29 cellular contexts compared by ENCODE assay signal in genomic region chr10:70335246-70335613, GRCh38. TPM values are rescaled to one million over a fixed set of nuclear protein-coding genes. Genes with fewer than 3 reads are reported as not detected.
DNase-seq lines count a peak whose midpoint lies in the region; ATAC-seq and TF ChIP-seq lines count a peak whose summit lies in the region.
"Had no signal": no experiment of that assay in that cellular context is flagged by ENCODE, and none has a peak within 500 bp of the region (broad histone marks: within the 10 kb centered on the region; RNA-seq: fewer than 3 reads in every experiment).

No MANE protein-coding gene starts in this region.

- POLR2A ChIA-PET in A673 (lab: Charles Lee; ENCODE audit: low non-redundant PET): no interaction called here

- CTCF ChIA-PET in A673 (lab: Charles Lee): interaction anchor here (0.7 kb wide), 1 partner anchor 13 kb away, joined by 3 read pairs; no protein-coding TSS in a partner anchor

- no TSS peak for BruUV-seq in A673 (replicated peaks; lab: Mats Ljungman, UMichigan)

- H3K9me3 ChIP-seq in A673 (ENCODE audit: low read depth, low read length, poor library complexity, severe bottlenecking) (peaks cover 8% of the 10 kb centered on the region), psoas muscle (no peaks in the 10 kb centered on the region)
- H3K9me3 ChIP-seq: BE2C, SJCRH30, thoracic aorta had no signal

- WGBS in psoas muscle, 3 donors: 53 to 79% (median 56%) methylated on average over 9 to 11 of the region's 11 CpGs

- H3K27ac ChIP-seq in A673 (ENCODE audit: low read depth, low read length, poor library complexity, severe bottlenecking): peak overlapping the region; percentile 72
- peak overlapping the region; percentile 48 for H3K27ac ChIP-seq in psoas muscle
- H3K27ac ChIP-seq: parathyroid adenoma, SJCRH30, thoracic aorta had no signal

- TF ChIP-seq CTCF in A673 (conservative IDR thresholded peaks at IDR 0.05; ENCODE audit: low read depth, low read length): no peak
- TF ChIP-seq CTCF in psoas muscle (IDR thresholded peaks at IDR 0.05): no peak

- H3K36me3 ChIP-seq in A673 (ENCODE audit: insufficient read depth, low read length, poor library complexity, severe bottlenecking) (no peaks in the 10 kb centered on the region), psoas muscle (ENCODE audit: insufficient read depth in 1 of 2, low read depth in 1 of 2) (peaks cover 0 to 16% of the 10 kb centered on the region in 2 donors)
- H3K36me3 ChIP-seq: Peyer's patch, SJCRH30, thoracic aorta had no signal

- intact Hi-C loops in A673 (cut with micrococcal nuclease; ENCODE audit: unreplicated experiment) (no loop called here), left ventricle myocardium superior (cut with micrococcal nuclease) (no loop called here), psoas muscle (cut with DNase I) (no loop called here)

- DNase-seq in A673 (ENCODE audit: low spot score) (no peak), RPMI7951 (ENCODE audit: low read depth) (peak; percentile 38), left ventricle myocardium superior (peak; percentile 73), psoas muscle (peak in 1 of 2 donors; percentile 61), NCI-H69 (lab: John Stamatoyannopoulos, UW) (no peak), NOMO-1 treated with DMSO at 0.1 percent for 48 hours (lab: John Stamatoyannopoulos, UW; ENCODE audit: unreplicated experiment) (no peak), NCI-H2029 (lab: John Stamatoyannopoulos, UW) (no peak), UCSD-AML1 (lab: John Stamatoyannopoulos, UW; ENCODE audit: unreplicated experiment) (no peak)
- DNase-seq: activated B cell treated with CpG ODN at 0.5 μM for 24 hours; activated CD4-positive, alpha-beta T cell treated with anti-CD3 and anti-CD28 coated beads, Interleukin-2, amount 50 U/mL, for 48 hours; activated CD8-positive, alpha-beta memory T cell treated with anti-CD3 and anti-CD28 coated beads, Interleukin-2, amount 50 U/mL, for 48 hours; activated naive CD4-positive, alpha-beta T cell treated with anti-CD3 and anti-CD28 coated beads, Interleukin-2, amount 50 U/mL, for 16 hours; BE2C; DMS79; effector memory CD8-positive, alpha-beta T cell; HCEC 1CT; immature natural killer cell; midbrain; NCI-H1092 treated with DMSO at 0.1 percent for 48 hours; NCI-H187; NCI-H524 treated with DMSO at 0.1 percent for 48 hours; Peyer's patch; SJCRH30; stimulated activated naive CD4-positive, alpha-beta T cell treated with Interleukin-2 at 50 U/mL for 16 hours had no signal

- ATAC-seq in left ventricle myocardium superior: peak; percentile 34
- ATAC-seq in psoas muscle: no peak
- ATAC-seq: effector memory CD8-positive, alpha-beta T cell; esophagus mucosa; left lobe of liver had no signal

- no peaks in the 10 kb centered on the region for H3K27me3 ChIP-seq in A673 (replicated peaks; ENCODE audit: insufficient read depth, low read depth, low read length, poor library complexity)
- H3K27me3 ChIP-seq in psoas muscle (ENCODE audit: insufficient read depth in 3 of 3, low read length in 2 of 3): no peaks in the 10 kb centered on the region
- H3K27me3 ChIP-seq: BE2C, Peyer's patch, SJCRH30 had no signal

- H3K4me1 ChIP-seq in A673 (ENCODE audit: insufficient read depth, low read length, poor library complexity, severe bottlenecking) (peaks cover 54% of the 10 kb centered on the region), psoas muscle (peaks cover 51% of the 10 kb centered on the region)

- H3K4me3 ChIP-seq in A673 (ENCODE audit: low read depth, low read length, poor library complexity, severe bottlenecking) (no peak overlapping the region), psoas muscle (no peak overlapping the region)
- H3K4me3 ChIP-seq: coronary artery, Peyer's patch, SJCRH30, thoracic aorta had no signal

RNA-seq across cellular contexts. Expression of gene LRRC20, which starts 47.2 kb away (rescaled TPM):
- total RNA-seq in A673 (2021) (18.3 and 27.3 TPM in 2 replicates), left ventricle myocardium superior (60.9 TPM), psoas muscle (100 to 1,000 TPM in 3 of 4 donors, 10 to 100 TPM in 1; 66.1 to 143 (median 140) TPM)
- 4.5 and 5.6 TPM in 2 replicates for total RNA-seq in RPMI7951 (2014; rRNA removed; shearing (Covaris generic))
- polyA plus RNA-seq in psoas muscle: 100 to 1,000 TPM in 1 of 3 donors, 10 to 100 TPM in 2; 26.4 to 153 (median 67.2) TPM

RNA-seq across cellular contexts. Expression of gene NPFFR1, which starts 51.4 kb away (rescaled TPM):
- total RNA-seq in A673 (2021): 0.02 TPM in 1 of 2 replicates, not detected in the other
- not detected in 2 replicates for total RNA-seq in RPMI7951 (2014; rRNA removed; shearing (Covaris generic))
- 0.02 TPM for total RNA-seq in left ventricle myocardium superior
- not detected for total RNA-seq in psoas muscle
- polyA plus RNA-seq in psoas muscle: under 1 TPM in 2 of 3 donors, not detected in 1; under 0.01 to 0.01 TPM
- total RNA-seq: activated B cell treated with CpG ODN at 0.5 μM for 24 hours, left lobe of liver, Peyer's patch, SJCRH30 had no signal
- polyA plus RNA-seq: immature natural killer cell had no signal

Comparison
In these comparisons a context has a peak if more than half of its experiments do, and no peak if none do; other contexts are left out.
1. DNase-seq: peak in RPMI7951 (single experiment) and left ventricle myocardium superior (single experiment); none in A673 (single experiment), NCI-H69 (single experiment), NOMO-1 treated with DMSO at 0.1 percent for 48 hours (single experiment), NCI-H2029 (single experiment) and UCSD-AML1 (single experiment).